8 cellular contexts compared by ENCODE assay signal in genomic region chr20:17972121-17972520, GRCh38. TPM values are rescaled to one million over a fixed set of nuclear protein-coding genes. Genes with fewer than 3 reads are reported as not detected.
DNase-seq lines count a peak whose midpoint lies in the region; ATAC-seq and FAIRE-seq lines count a peak whose summit lies in the region.

No MANE protein-coding gene starts in this region.

- FAIRE-seq in HTR-8/SVneo (lab: Jason Lieb, UNC): no peak

- H3K36me3 ChIP-seq in ES-I3 (ENCODE audit: insufficient read depth, low read length) (peaks cover 7% of the 10 kb centered on the region; the same call in 1 of the 2 replicates), neuron (ENCODE audit: insufficient read depth, low read length) (peaks cover 18% of the 10 kb centered on the region)

- DNase-seq in NCI-H69 (lab: John Stamatoyannopoulos, UW): peak; percentile 41
- DNase-seq in dermis blood vessel endothelial cell: peak; percentile 56
- no peak for DNase-seq in HTR-8/SVneo (ENCODE audit: insufficient read length, low spot score)
- DNase-seq in NCI-H1436 treated with DMSO at 0.1 percent for 48 hours (lab: John Stamatoyannopoulos, UW): no peak
- no peak for DNase-seq in islet precursor cell

- peak overlapping the region; percentile 96 for H3K4me3 ChIP-seq in neuron (ENCODE audit: low read length)

- H3K27me3 ChIP-seq in neuron (ENCODE audit: insufficient read depth, low read length): no peaks in the 10 kb centered on the region

- H3K9me3 ChIP-seq in ES-I3 (ENCODE audit: control insufficient read depth, insufficient read depth, low read length) (no peaks in the 10 kb centered on the region), neuron (ENCODE audit: low read length) (no peaks in the 10 kb centered on the region)

- no peak for ATAC-seq in GM18520 (IDR thresholded peaks at IDR 0.05; ENCODE audit: unreplicated experiment)

- H3K9ac ChIP-seq in ES-I3 (ENCODE audit: low read depth, low read length): peak overlapping the region; percentile 95; the same call in 1 of the 2 replicates

- H3K4me1 ChIP-seq in ES-I3 (ENCODE audit: insufficient read depth, low read length): peaks cover 10% of the 10 kb centered on the region
- H3K4me1 ChIP-seq in neuron (ENCODE audit: insufficient read depth, low read length): peaks cover 31% of the 10 kb centered on the region

- H2AFZ ChIP-seq in neuron (ENCODE audit: low read depth, low read length): no peak overlapping the region

RNA-seq across cellular contexts. Expression of gene MGME1, which starts 3.3 kb away (rescaled TPM):
- total RNA-seq in dermis blood vessel endothelial cell: 8.5 and 21.5 TPM in 2 replicates

RNA-seq across cellular contexts. Expression of gene SNX5, which starts 3.5 kb away (rescaled TPM):
- 97.3 and 135 TPM in 2 replicates for total RNA-seq in dermis blood vessel endothelial cell

Comparison
In these comparisons a context has a peak if more than half of its experiments do, and no peak if none do; other contexts are left out.
1. DNase-seq: peak in NCI-H69 (single experiment) and dermis blood vessel endothelial cell (single experiment); none in HTR-8/SVneo (single experiment), NCI-H1436 treated with DMSO at 0.1 percent for 48 hours (single experiment) and islet precursor cell (single experiment).